In genomic region chr2:127637236-127637630, GRCh38 we compare ENCODE assay signal across 14 cellular contexts. TPM values are rescaled to one million over a fixed set of nuclear protein-coding genes. Genes with fewer than 3 reads are reported as not detected.
DNase-seq lines count a peak whose midpoint lies in the region; ATAC-seq and TF ChIP-seq lines count a peak whose summit lies in the region.
"Had no signal": no experiment of that assay in that cellular context is flagged by ENCODE, and none has a peak within 500 bp of the region (broad histone marks: within the 10 kb centered on the region; RNA-seq: fewer than 3 reads in every experiment).

No MANE protein-coding gene starts in this region.

- H3K4me3 ChIP-seq in BLaER1 (peak overlapping the region; percentile 50), PC-9 (no peak overlapping the region), fibroblast of lung (replicated peaks in 1 of 4; ENCODE audit: control extremely low read depth in 1 of 4, insufficient read depth in 1 of 4, low read depth in 3 of 4, low read length in 4 of 4) (no peak overlapping the region), rectal smooth muscle tissue (ENCODE audit: low read length) (no peak overlapping the region)
- H3K4me3 ChIP-seq: MG63, prostate gland had no signal

- no peaks in the 10 kb centered on the region for H4K20me1 ChIP-seq in BLaER1
- H4K20me1 ChIP-seq in PC-9 (ENCODE audit: insufficient read depth): no peaks in the 10 kb centered on the region
- no peaks in the 10 kb centered on the region for H4K20me1 ChIP-seq in fibroblast of lung (ENCODE audit: control insufficient read depth, extremely low read depth, insufficient read depth, low read length)

- no peaks in the 10 kb centered on the region for H3K9me2 ChIP-seq in PC-9 (ENCODE audit: insufficient read depth)

- intact Hi-C loops in PC-9 (cut with micrococcal nuclease; ENCODE audit: unreplicated experiment): no loop called here

- CTCF ChIA-PET in PC-9 (lab: Charles Lee): interaction anchor here (0.7 to 1.3 kb wide), 2 partner anchors 46 to 355 kb away, joined by 5 to 9 read pairs; no protein-coding TSS in a partner anchor

- TF ChIP-seq CTCF in PC-9 (conservative IDR thresholded peaks at IDR 0.05): no peak
- TF ChIP-seq CTCF in fibroblast of lung (conservative IDR thresholded peaks at IDR 0.05 in 1 of 2, IDR thresholded peaks at IDR 0.05 in 1 of 2; ENCODE audit: low read depth in 1 of 2, low read length in 2 of 2): no peak

- POLR2A ChIA-PET in PC-9 (lab: Charles Lee; ENCODE audit: unreplicated experiment): interaction anchor here (0.5 to 0.9 kb wide), 3 partner anchors 63 to 419 kb away, joined by 3 to 7 read pairs (median 6); partner anchors contain the start of gene IWS1

- H3K27me3 ChIP-seq in BLaER1: no peaks in the 10 kb centered on the region
- H3K27me3 ChIP-seq in PC-9 (ENCODE audit: insufficient read depth, low read depth): no peaks in the 10 kb centered on the region
- no peaks in the 10 kb centered on the region for H3K27me3 ChIP-seq in fibroblast of lung (ENCODE audit: control insufficient read depth, insufficient read depth, low read length)
- H3K27me3 ChIP-seq in rectal smooth muscle tissue (ENCODE audit: control insufficient read depth, insufficient read depth, low read length): no peaks in the 10 kb centered on the region
- H3K27me3 ChIP-seq: MG63 had no signal

- H3K4me1 ChIP-seq in BLaER1 (peaks cover 100% of the 10 kb centered on the region), PC-9 (replicated peaks; ENCODE audit: insufficient read depth) (peaks cover 25% of the 10 kb centered on the region), fibroblast of lung (ENCODE audit: control insufficient read depth, extremely low read depth, insufficient read depth, low read length) (peaks cover 9% of the 10 kb centered on the region), rectal smooth muscle tissue (ENCODE audit: control insufficient read depth, insufficient read depth, low read length) (peaks cover 7% of the 10 kb centered on the region)
- H3K4me1 ChIP-seq: prostate gland had no signal

- peak overlapping the region; percentile 97 for H3K27ac ChIP-seq in BLaER1
- H3K27ac ChIP-seq in PC-9: peak overlapping the region; percentile 74
- H3K27ac ChIP-seq in fibroblast of lung (ENCODE audit: insufficient read depth, low read length): peak overlapping the region; percentile 73
- peak overlapping the region; percentile 80 for H3K27ac ChIP-seq in rectal smooth muscle tissue (ENCODE audit: low read depth, low read length)

- H3K79me2 ChIP-seq in PC-9 (ENCODE audit: low read depth): no peaks in the 10 kb centered on the region
- H3K79me2 ChIP-seq in fibroblast of lung (ENCODE audit: control insufficient read depth, insufficient read depth, low read length): no peaks in the 10 kb centered on the region

- H3F3A ChIP-seq in PC-9 (ENCODE audit: insufficient read depth, low read depth): peaks cover 11% of the 10 kb centered on the region; the same call in 1 of the 2 replicates

- no peak for DNase-seq in PC-9
- DNase-seq in fibroblast of lung (ENCODE audit: low read depth in 2 of 2): no peak
- DNase-seq in midbrain (lab: John Stamatoyannopoulos, UW): no peak
- DNase-seq: amygdala, kidney, NCI-H446 treated with DMSO at 0.1 percent for 48 hours had no signal

- TSS peak; percentile 86 for BruUV-seq in PC-9 (replicated peaks; lab: Mats Ljungman, UMichigan)

- ATAC-seq in GM18867 (IDR thresholded peaks at IDR 0.05; ENCODE audit: unreplicated experiment) (no peak), HG03432 (IDR thresholded peaks at IDR 0.05; ENCODE audit: unreplicated experiment) (no peak), HG03139 (IDR thresholded peaks at IDR 0.05; ENCODE audit: unreplicated experiment) (no peak)

- H3K9ac ChIP-seq in BLaER1: peak overlapping the region; percentile 85
- peak overlapping the region; percentile 17 for H3K9ac ChIP-seq in fibroblast of lung (ENCODE audit: insufficient read depth, low read length)
- H3K9ac ChIP-seq in rectal smooth muscle tissue (ENCODE audit: low read length): no peak overlapping the region

- no peaks in the 10 kb centered on the region for H3K9me3 ChIP-seq in BLaER1
- H3K9me3 ChIP-seq in PC-9 (ENCODE audit: insufficient read depth, low read depth): no peaks in the 10 kb centered on the region
- no peaks in the 10 kb centered on the region for H3K9me3 ChIP-seq in fibroblast of lung (ENCODE audit: control insufficient read depth, insufficient read depth, low read depth, low read length)
- H3K9me3 ChIP-seq: MG63, prostate gland had no signal

- H3K4me2 ChIP-seq in BLaER1: peak overlapping the region; percentile 99
- peak overlapping the region; percentile 54 for H3K4me2 ChIP-seq in PC-9
- H3K4me2 ChIP-seq in fibroblast of lung (ENCODE audit: extremely low read depth, insufficient read depth, low read length): no peak overlapping the region

- H2AFZ ChIP-seq in PC-9 (no peak overlapping the region), fibroblast of lung (ENCODE audit: low read length) (no peak overlapping the region)

- H3K36me3 ChIP-seq in BLaER1: no peaks in the 10 kb centered on the region
- H3K36me3 ChIP-seq in PC-9 (ENCODE audit: low read depth): no peaks in the 10 kb centered on the region
- no peaks in the 10 kb centered on the region for H3K36me3 ChIP-seq in fibroblast of lung (ENCODE audit: control insufficient read depth, insufficient read depth, low read length)
- H3K36me3 ChIP-seq in rectal smooth muscle tissue (ENCODE audit: control insufficient read depth, insufficient read depth, low read length): peaks cover 4% of the 10 kb centered on the region
- H3K36me3 ChIP-seq: MG63, prostate gland had no signal

RNA-seq across cellular contexts. Expression of gene GPR17, which starts 8.7 kb away (rescaled TPM):
- not detected in 2 replicates for total RNA-seq in PC-9 (2021)
- total RNA-seq in fibroblast of lung: not detected in 2 replicates
- polyA plus RNA-seq in fibroblast of lung: not detected in 2 replicates
- 0.15 TPM in 1 of 2 replicates, not detected in the other for polyA plus RNA-seq in fibroblast of lung (2012)
- polyA minus RNA-seq in fibroblast of lung (ENCODE audit: low replicate concordance): not detected in 2 replicates
- total RNA-seq: prostate gland had no signal
- polyA plus RNA-seq: BJ had no signal

RNA-seq across cellular contexts. Expression of gene LIMS2, which starts 38.1 kb away (rescaled TPM):
- total RNA-seq in PC-9 (2021) (1.4 and 2.5 TPM in 2 replicates), fibroblast of lung (0.51 and 1.8 TPM in 2 replicates)
- 3.0 and 17.3 TPM in 2 replicates for polyA plus RNA-seq in fibroblast of lung
- 9.7 and 42.5 TPM in 2 replicates for polyA plus RNA-seq in fibroblast of lung (2012)
- 29.9 and 125 TPM in 2 replicates for polyA minus RNA-seq in fibroblast of lung (ENCODE audit: low replicate concordance)
